In genomic region chr21:40143822-40144525, GRCh38 we compare ENCODE assay signal across 9 cellular contexts.
DNase-seq lines count a peak whose midpoint lies in the region; ATAC-seq, FAIRE-seq and TF ChIP-seq lines count a peak whose summit lies in the region.
"Had no signal": no experiment of that assay in that cellular context is flagged by ENCODE, and none has a peak within 500 bp of the region (broad histone marks: within the 10 kb centered on the region; RNA-seq: fewer than 3 reads in every experiment).

No MANE protein-coding gene starts in this region.

- in situ Hi-C loops in Panc1 (cut with HindIII; ENCODE audit: low pct_unique_long_range_greater_than_20kb, low sequenced_read_pairs) (no loop called here), GM12878 (cut with MboI) (no loop called here)

- no peak overlapping the region for H3K4me2 ChIP-seq in GM12878 (ENCODE audit: control insufficient read depth, insufficient read depth)

- TF ChIP-seq EP300 in GM12878 (IDR thresholded peaks at IDR 0.05; ENCODE audit: borderline replicate concordance in 1 of 2, control insufficient read depth in 1 of 2, low read depth in 2 of 2, low read length in 2 of 2), result no peak

- no peaks in the 10 kb centered on the region for H3K9me3 ChIP-seq in Panc1 (ENCODE audit: control insufficient read depth, insufficient read depth, low read depth, low read length)
- H3K9me3 ChIP-seq in GM12878 (replicated peaks; ENCODE audit: control insufficient read depth, insufficient read depth, low read length), result no peaks in the 10 kb centered on the region; the same call in 2 of the 3 replicates
- no peaks in the 10 kb centered on the region for H3K9me3 ChIP-seq in kidney (ENCODE audit: control insufficient read depth in 1 of 2, low read length in 2 of 2)

- WGBS in GM12878 (ENCODE audit: insufficient coverage, insufficient replicate concordance, low lambda C conversion rate, missing lambda C conversion rate), result 23% methylated on average over 20 of the region's 20 CpGs

- RAD21 ChIA-PET in GM12878 (lab: Charles Lee; ENCODE audit: unreplicated experiment), result no interaction called here

- CTCF ChIA-PET in Panc1 (lab: Charles Lee) (interaction anchor here (0.6 to 1.0 kb wide), 2 partner anchors 242 to 940 kb away, joined by 3 read pairs; no protein-coding TSS in a partner anchor), GM12878 (lab: Yijun Ruan, JAX) (interaction anchor here (0.6 to 0.9 kb wide), 4 partner anchors 798 to 989 kb away, joined by 3 to 5 read pairs (median 4); no protein-coding TSS in a partner anchor)

- no peak overlapping the region for H3K4me3 ChIP-seq in Panc1 (ENCODE audit: low read depth in 2 of 2, low read length in 2 of 2)
- H3K4me3 ChIP-seq in GM12878, result no peak overlapping the region
- no peak overlapping the region for H3K4me3 ChIP-seq in kidney (ENCODE audit: low read length in 2 of 2)

- no peaks in the 10 kb centered on the region for H4K20me1 ChIP-seq in GM12878 (ENCODE audit: control insufficient read depth, insufficient read depth)

- ATAC-seq in Panc1 (peak; percentile 73), GM12878 (no peak), GM18907 (IDR thresholded peaks at IDR 0.05; ENCODE audit: unreplicated experiment) (no peak)
- no peak for ATAC-seq in effector memory CD8-positive, alpha-beta T cell (replicated peaks)

- FAIRE-seq in GM12878 (lab: Jason Lieb, UNC) (no peak), kidney (lab: Jason Lieb, UNC) (peak; percentile 62)

- H3K27ac ChIP-seq in Panc1 (ENCODE audit: low read length) (no peak overlapping the region), GM12878 (ENCODE audit: control insufficient read depth, insufficient read depth) (no peak overlapping the region), kidney (ENCODE audit: low read depth in 2 of 2, low read length in 2 of 2) (no peak overlapping the region)

- H3K36me3 Mint-ChIP-seq in effector memory CD8-positive, alpha-beta T cell (ENCODE audit: insufficient read depth), result peaks cover 3% of the 10 kb centered on the region

- TF ChIP-seq CTCF in Panc1 (IDR thresholded peaks at IDR 0.05) (peak; percentile 78), GM12878 (IDR thresholded peaks at IDR 0.05 in 2 of 3, conservative IDR thresholded peaks at IDR 0.05 in 1 of 3; ENCODE audit: control insufficient read depth in 2 of 3, extremely low read depth in 1 of 3, insufficient read depth in 1 of 3, low read depth in 3 of 3, low read length in 3 of 3) (peak; percentile 19 to 43 (median 39); a peak in 5 of 6 replicates), kidney (IDR thresholded peaks at IDR 0.05; ENCODE audit: borderline replicate concordance, extremely low read depth, insufficient read depth) (peak; percentile 78)

- no peak overlapping the region for H3K27ac Mint-ChIP-seq in effector memory CD8-positive, alpha-beta T cell
- H3K27ac Mint-ChIP-seq: activated B cell treated with CpG ODN at 0.5 μM for 24 hours had no signal

- POLR2A ChIA-PET in Panc1 (lab: Charles Lee), result no interaction called here
- POLR2A ChIA-PET in GM12878 (lab: Charles Lee), result no interaction called here

- H3K27me3 ChIP-seq in Panc1 (ENCODE audit: control insufficient read depth, insufficient read depth, low read length) (no peaks in the 10 kb centered on the region), GM12878 (replicated peaks in 1 of 2; ENCODE audit: control insufficient read depth in 2 of 2, insufficient read depth in 2 of 2, low read length in 1 of 2) (no peaks in the 10 kb centered on the region)

- DNase-seq in DMS 273 treated with DMSO at 0.1 percent for 48 hours (lab: John Stamatoyannopoulos, UW) (peak; percentile 1), HT-29 (ENCODE audit: low spot score) (peak; percentile 56), Panc1 (ENCODE audit: low read depth, low spot score) (peak; percentile 8), GM12878 (ENCODE audit: low read depth, low spot score) (no peak), kidney (peak; percentile 69)
- DNase-seq in stimulated activated CD4-positive, alpha-beta T cell treated with anti-CD3 and anti-CD28 coated beads, TNF-alpha, amount 100 ng/mL, for 24 hours (ENCODE audit: low read depth in 3 of 3), result peak; percentile 1 to 47 (median 2)
- DNase-seq in effector memory CD8-positive, alpha-beta T cell, result no peak
- DNase-seq: activated B cell treated with CpG ODN at 0.5 μM for 24 hours had no signal

- no peaks in the 10 kb centered on the region for H3K27me3 Mint-ChIP-seq in effector memory CD8-positive, alpha-beta T cell
- H3K27me3 Mint-ChIP-seq: activated B cell treated with CpG ODN at 0.5 μM for 24 hours had no signal

- H3K9ac ChIP-seq in GM12878 (ENCODE audit: control insufficient read depth, insufficient read depth, low read length), result no peak overlapping the region
- no peak overlapping the region for H3K9ac ChIP-seq in kidney (ENCODE audit: low read length in 2 of 2)

- TF ChIP-seq RAD21 in GM12878 (IDR thresholded peaks at IDR 0.05; ENCODE audit: insufficient read depth, low read depth, low read length), result peak; percentile 47; the same call in 1 of the 2 replicates

- no peaks in the 10 kb centered on the region for H3K36me3 ChIP-seq in Panc1 (ENCODE audit: control insufficient read depth, insufficient read depth, low read length)
- no peaks in the 10 kb centered on the region for H3K36me3 ChIP-seq in GM12878 (ENCODE audit: control insufficient read depth in 2 of 2, insufficient read depth in 2 of 2, low read length in 1 of 2)
- no peaks in the 10 kb centered on the region for H3K36me3 ChIP-seq in kidney (ENCODE audit: control insufficient read depth in 1 of 2, insufficient read depth in 2 of 2, low read length in 2 of 2)

- no peaks in the 10 kb centered on the region for H3K9me3 Mint-ChIP-seq in effector memory CD8-positive, alpha-beta T cell
- H3K9me3 Mint-ChIP-seq: activated B cell treated with CpG ODN at 0.5 μM for 24 hours had no signal

- no peaks in the 10 kb centered on the region; the same call in 1 of the 2 replicates for H3K4me1 ChIP-seq in Panc1 (ENCODE audit: control insufficient read depth, insufficient read depth, low read length)
- no peaks in the 10 kb centered on the region for H3K4me1 ChIP-seq in GM12878 (ENCODE audit: control insufficient read depth, insufficient read depth, low read length)
- peaks cover 0 to 4% of the 10 kb centered on the region in 2 donors for H3K4me1 ChIP-seq in kidney (ENCODE audit: control insufficient read depth in 1 of 2, insufficient read depth in 1 of 2, low read depth in 1 of 2, low read length in 2 of 2)

- TF ChIP-seq POLR2A in GM12878 (IDR thresholded peaks at IDR 0.05; ENCODE audit: low read depth, low read length), result no peak

- no peak overlapping the region for H2AFZ ChIP-seq in GM12878 (ENCODE audit: control insufficient read depth, low read depth, low read length)

- intact Hi-C loops in Panc1 (cut with micrococcal nuclease; ENCODE audit: unreplicated experiment), result loop anchor here (2.0 to 5.0 kb wide), 2 partner anchors 243 to 923 kb away; no protein-coding TSS in a partner anchor
- intact Hi-C loops in GM12878 (cut with micrococcal nuclease; ENCODE audit: unreplicated experiment), result no loop called here
- intact Hi-C loops in kidney (cut with DNase I), result loop anchor here (10.0 kb wide), 1 partner anchor 241 kb away; no protein-coding TSS in a partner anchor

- no TSS peak for BruUV-seq in Panc1 (replicated peaks; lab: Mats Ljungman, UMichigan)
- no TSS peak for BruUV-seq in GM12878 (replicated peaks; lab: Mats Ljungman, UMichigan)

- H3K79me2 ChIP-seq in GM12878 (ENCODE audit: control insufficient read depth, insufficient read depth, low read length), result no peaks in the 10 kb centered on the region

- SMC1A ChIA-PET in GM12878 (lab: Charles Lee; ENCODE audit: uncharacterized antibody, unreplicated experiment), result no interaction called here

- H3K4me1 Mint-ChIP-seq in effector memory CD8-positive, alpha-beta T cell (ENCODE audit: low read depth in 2 of 2), result no peaks in the 10 kb centered on the region
- H3K4me1 Mint-ChIP-seq: activated B cell treated with CpG ODN at 0.5 μM for 24 hours had no signal

- no peak overlapping the region for H3K4me3 Mint-ChIP-seq in effector memory CD8-positive, alpha-beta T cell
- H3K4me3 Mint-ChIP-seq: activated B cell treated with CpG ODN at 0.5 μM for 24 hours had no signal

TF ChIP-seq in GM12878, 131 proteins besides CTCF, POLR2A, EP300 and RAD21:
- TF ChIP-seq ZBTB33 (IDR thresholded peaks at IDR 0.05) (no peak), NFIC (IDR thresholded peaks at IDR 0.05; ENCODE audit: low read depth, low read length) (no peak), CHD2 (IDR thresholded peaks at IDR 0.05; ENCODE audit: borderline replicate concordance, low read depth, low read length) (no peak), SMC3 (IDR thresholded peaks at IDR 0.05; ENCODE audit: borderline replicate concordance, low read length) (peak; percentile 21; the same call in 1 of the 2 replicates)

Comparison
In these comparisons a context has a peak if more than half of its experiments do, and no peak if none do; other contexts are left out.
1. DNase-seq: peak in DMS 273 treated with DMSO at 0.1 percent for 48 hours (single experiment), HT-29 (single experiment), Panc1 (single experiment), kidney (single experiment) and stimulated activated CD4-positive, alpha-beta T cell treated with anti-CD3 and anti-CD28 coated beads, TNF-alpha, amount 100 ng/mL, for 24 hours (3 of 3); none in GM12878 (single experiment) and effector memory CD8-positive, alpha-beta T cell (0 of 3).
2. Peak in every context shown above with its lines, with median percentiles within 50 percentile points of each other: CTCF ChIP-seq.